ENCODE assay signal across 33 cellular contexts in genomic region chr4:133637161-133637560, GRCh38.
"Had no signal": no experiment of that assay in that cellular context is flagged by ENCODE, and none has a peak within 500 bp of the region (broad histone marks: within the 10 kb centered on the region; RNA-seq: fewer than 3 reads in every experiment).

No MANE protein-coding gene starts in this region.

- H3K9me3 ChIP-seq: MG63 had no signal

- H3K4me3 ChIP-seq: MG63 had no signal

- H3K9ac ChIP-seq: KMS-11 had no signal

- H3K27me3 ChIP-seq: MG63 had no signal

- H3K27ac ChIP-seq: KMS-11 had no signal

- DNase-seq: Karpas-422, Kasumi-1, MG63, MM.1S, MV-4-11, NCI-H1048, NCI-H1092, NCI-H1092 treated with DMSO at 0.1 percent for 48 hours, NCI-H1105, NCI-H1105 treated with DMSO at 0.1 percent for 48 hours, NCI-H1417, NCI-H1417 treated with DMSO at 0.1 percent for 48 hours, NCI-H1436, NCI-H1436 treated with DMSO at 0.1 percent for 48 hours, NCI-H146, NCI-H1694, NCI-H1694 treated with DMSO at 0.1 percent for 48 hours, NCI-H187, NCI-H187 treated with DMSO at 0.1 percent for 48 hours, NCI-H2029, NCI-H2029 treated with DMSO at 0.1 percent for 48 hours, NCI-H2081, NCI-H2081 treated with DMSO at 0.1 percent for 48 hours, NCI-H2107, NCI-H2171, NCI-H2171 treated with DMSO at 0.1 percent for 48 hours, NCI-H2227 treated with DMSO at 0.1 percent for 48 hours, NCI-H226, NCI-H345, NCI-H446, NCI-H446 treated with DMSO at 0.1 percent for 48 hours, NCI-H510A had no signal

- H3K36me3 ChIP-seq: MG63 had no signal
